Comparison of ENCODE assay signal across 9 cellular contexts in genomic region chr2:222708274-222708710, GRCh38. TPM values are rescaled to one million over a fixed set of nuclear protein-coding genes. Genes with fewer than 3 reads are reported as not detected.
A peak's percentile ranks its signal among the peaks of the same experiment; 100 is the strongest.
DNase-seq lines count a peak whose midpoint lies in the region; ATAC-seq, FAIRE-seq and TF ChIP-seq lines count a peak whose summit lies in the region.
"Had no signal": no experiment of that assay in that cellular context is flagged by ENCODE, and none has a peak within 500 bp of the region (broad histone marks: within the 10 kb centered on the region; RNA-seq: fewer than 3 reads in every experiment).

No MANE protein-coding gene starts in this region.

- H3K4me2 ChIP-seq in astrocyte (ENCODE audit: low read length): peak overlapping the region; percentile 34
- H3K4me2 ChIP-seq in smooth muscle cell: peak overlapping the region; percentile 42

- H3K9me3 ChIP-seq in astrocyte (ENCODE audit: insufficient read depth, low read depth, low read length): no peaks in the 10 kb centered on the region
- no peaks in the 10 kb centered on the region for H3K9me3 ChIP-seq in smooth muscle cell (replicated peaks; ENCODE audit: low read depth)

- H3K27me3 Mint-ChIP-seq in astrocyte (ENCODE audit: low read depth, unreplicated experiment): no peaks in the 10 kb centered on the region

- no peaks in the 10 kb centered on the region for H3K79me2 ChIP-seq in astrocyte (ENCODE audit: insufficient read depth, low read length)
- no peaks in the 10 kb centered on the region for H3K79me2 ChIP-seq in smooth muscle cell (ENCODE audit: low read depth)

- H3K4me1 ChIP-seq in astrocyte (ENCODE audit: insufficient read depth, low read length) (peaks cover 21% of the 10 kb centered on the region), smooth muscle cell (ENCODE audit: low read depth) (peaks cover 10% of the 10 kb centered on the region)

- FAIRE-seq in astrocyte (lab: Jason Lieb, UNC): no peak

- no peaks in the 10 kb centered on the region for H3K9me3 Mint-ChIP-seq in astrocyte (ENCODE audit: unreplicated experiment)

- ATAC-seq in HG02571 (IDR thresholded peaks at IDR 0.05; ENCODE audit: unreplicated experiment): no peak

- H3K9ac ChIP-seq in astrocyte (ENCODE audit: low read length): peak overlapping the region; percentile 76
- H3K9ac ChIP-seq in smooth muscle cell (ENCODE audit: low read depth): peak overlapping the region; percentile 30

- H3K27ac Mint-ChIP-seq in astrocyte (ENCODE audit: unreplicated experiment): peak overlapping the region; percentile 78

- in situ Hi-C loops in GM13976 (cut with MboI; ENCODE audit: low sequenced_read_pairs, unreplicated experiment): no loop called here

- H3K4me3 ChIP-seq in astrocyte (ENCODE audit: insufficient read depth, low read depth, low read length) (no peak overlapping the region), smooth muscle cell (no peak overlapping the region)

- H4K20me1 ChIP-seq in astrocyte (ENCODE audit: insufficient read depth, low read length) (no peaks in the 10 kb centered on the region), smooth muscle cell (ENCODE audit: low read depth) (no peaks in the 10 kb centered on the region)

- H3K4me1 Mint-ChIP-seq in astrocyte (ENCODE audit: low read depth, unreplicated experiment): peaks cover 9% of the 10 kb centered on the region

- H3K27me3 ChIP-seq in astrocyte (ENCODE audit: insufficient read depth, low read length): no peaks in the 10 kb centered on the region
- H3K27me3 ChIP-seq in smooth muscle cell (ENCODE audit: low read depth): no peaks in the 10 kb centered on the region

- H3K27ac ChIP-seq in astrocyte (ENCODE audit: low read depth, low read length) (peak overlapping the region; percentile 88), smooth muscle cell (ENCODE audit: low read depth) (peak overlapping the region; percentile 93)

- TF ChIP-seq CTCF in GM13976 (IDR thresholded peaks at IDR 0.05; ENCODE audit: borderline replicate concordance, control extremely low read depth, extremely low read depth, insufficient read depth, missing control alignments): peak; percentile 91
- TF ChIP-seq CTCF in astrocyte (IDR thresholded peaks at IDR 0.05; ENCODE audit: insufficient read depth, low read depth, low read length): peak; percentile 86
- TF ChIP-seq CTCF in smooth muscle cell (IDR thresholded peaks at IDR 0.05; ENCODE audit: borderline replicate concordance, insufficient read depth, poor library complexity, severe bottlenecking): peak; percentile 96

- DNase-seq in A172 (ENCODE audit: low spot score): peak; percentile 57
- DNase-seq in GM13976 (ENCODE audit: low spot score): peak; percentile 53
- peak; percentile 23 for DNase-seq in NCI-H1048 (lab: John Stamatoyannopoulos, UW)
- peak; percentile 77 for DNase-seq in T-helper 9 cell
- peak; percentile 42 for DNase-seq in astrocyte (ENCODE audit: low read depth)
- peak; percentile 72 to 77 for DNase-seq in hippocampal formation (lab: John Stamatoyannopoulos, UW)
- DNase-seq in smooth muscle cell (lab: John Stamatoyannopoulos, UW; ENCODE audit: unreplicated experiment): peak; percentile 39

- no peak overlapping the region for H3K4me3 Mint-ChIP-seq in astrocyte (ENCODE audit: unreplicated experiment)

- no peaks in the 10 kb centered on the region for H3K36me3 ChIP-seq in astrocyte (ENCODE audit: insufficient read depth, low read length)
- no peaks in the 10 kb centered on the region for H3K36me3 ChIP-seq in smooth muscle cell (ENCODE audit: low read depth)

- H3K36me3 Mint-ChIP-seq in astrocyte (ENCODE audit: low read depth, unreplicated experiment): no peaks in the 10 kb centered on the region

- H2AFZ ChIP-seq in astrocyte (ENCODE audit: low read depth, low read length) (no peak overlapping the region), smooth muscle cell (ENCODE audit: low read depth) (no peak overlapping the region)

- 22% methylated on average over 12 of the region's 12 CpGs for WGBS in smooth muscle cell (ENCODE audit: low lambda C conversion rate)

- peaks cover 5% of the 10 kb centered on the region for H3F3A ChIP-seq in smooth muscle cell (ENCODE audit: low read depth)

RNA-seq across cellular contexts. Expression of gene MOGAT1, which starts 36.8 kb away (rescaled TPM):
- not detected in 2 replicates for total RNA-seq in A172 (2014; rRNA removed; shearing (Covaris generic))
- not detected in 2 replicates for total RNA-seq in astrocyte
- not detected in 2 replicates for total RNA-seq in smooth muscle cell
- 0.25 TPM in 1 of 2 replicates, not detected in the other for polyA plus RNA-seq in smooth muscle cell
- total RNA-seq: urinary bladder had no signal
- polyA plus RNA-seq: urinary bladder had no signal

RNA-seq across cellular contexts. Expression of gene FARSB, which starts 52.4 kb away (rescaled TPM):
- 47.5 and 51.8 TPM in 2 replicates for total RNA-seq in A172 (2014; rRNA removed; shearing (Covaris generic))
- total RNA-seq in astrocyte (21.9 and 23.1 TPM in 2 replicates), smooth muscle cell (20.3 and 25.7 TPM in 2 replicates)
- 27.0 and 32.4 TPM in 2 replicates for polyA plus RNA-seq in smooth muscle cell

Comparison
In these comparisons a context has a peak if more than half of its experiments do, and no peak if none do; other contexts are left out.
1. DNase-seq: peak in every context shown above with its lines; median percentile 77 in T-helper 9 cell; 74 in hippocampal formation; 57 in A172; 53 in GM13976; 42 in astrocyte; 39 in smooth muscle cell; 23 in NCI-H1048.